17 cellular contexts compared by ENCODE assay signal in genomic region chrX:111407948-111408347, GRCh38. TPM values are rescaled to one million over a fixed set of nuclear protein-coding genes. Genes with fewer than 3 reads are reported as not detected.
DNase-seq lines count a peak whose midpoint lies in the region; ATAC-seq and TF ChIP-seq lines count a peak whose summit lies in the region.
"Had no signal": no experiment of that assay in that cellular context is flagged by ENCODE, and none has a peak within 500 bp of the region (broad histone marks: within the 10 kb centered on the region; RNA-seq: fewer than 3 reads in every experiment).

No MANE protein-coding gene starts in this region.

- H3K4me3 Mint-ChIP-seq in GM23338 = no peak overlapping the region
- peak overlapping the region; percentile 61 for H3K4me3 Mint-ChIP-seq in progenitor cell of endocrine pancreas (ENCODE audit: low read depth)
- H3K4me3 Mint-ChIP-seq: CD4-positive, alpha-beta T cell; HFFc6 had no signal

- H3K27me3 ChIP-seq in GM23338 (ENCODE audit: insufficient read depth) (no peaks in the 10 kb centered on the region), neural cell (ENCODE audit: insufficient read depth, low read depth, low read length) (no peaks in the 10 kb centered on the region), WERI-Rb-1 (ENCODE audit: insufficient read depth, low read depth, severe bottlenecking) (peaks cover 16% of the 10 kb centered on the region)
- H3K27me3 ChIP-seq: BE2C had no signal

- no peaks in the 10 kb centered on the region for H3K36me3 ChIP-seq in GM23338 (ENCODE audit: insufficient read depth)
- peaks cover 4% of the 10 kb centered on the region for H3K36me3 ChIP-seq in neural cell (ENCODE audit: insufficient read depth, low read length)
- no peaks in the 10 kb centered on the region for H3K36me3 ChIP-seq in WERI-Rb-1
- H3K36me3 ChIP-seq: BE2C had no signal

- no peak for TF ChIP-seq CTCF in GM23338 (conservative IDR thresholded peaks at IDR 0.05; ENCODE audit: low read depth in 2 of 2)
- no peak for TF ChIP-seq CTCF in neural cell (IDR thresholded peaks at IDR 0.05; ENCODE audit: poor library complexity, severe bottlenecking)
- no peak for TF ChIP-seq CTCF in progenitor cell of endocrine pancreas (IDR thresholded peaks at IDR 0.05; ENCODE audit: unreplicated experiment)
- TF ChIP-seq CTCF in WERI-Rb-1 (IDR thresholded peaks at IDR 0.05; ENCODE audit: low read depth, low read length) = no peak

- ATAC-seq in GM23338 (no peak), HG03460 (IDR thresholded peaks at IDR 0.05; ENCODE audit: unreplicated experiment) (no peak)

- TF ChIP-seq RAD21 in neural cell (conservative IDR thresholded peaks at IDR 0.05) = no peak

- no peaks in the 10 kb centered on the region for H3K36me3 Mint-ChIP-seq in GM23338 (ENCODE audit: low read depth)
- H3K36me3 Mint-ChIP-seq in progenitor cell of endocrine pancreas (ENCODE audit: insufficient read depth) = peaks cover 19% of the 10 kb centered on the region

- H3K9me2 ChIP-seq in GM23338 (ENCODE audit: insufficient read depth) (no peaks in the 10 kb centered on the region), neural cell (ENCODE audit: insufficient read depth, low read length) (no peaks in the 10 kb centered on the region)

- H3K27ac ChIP-seq in GM23338 (ENCODE audit: low read depth) (no peak overlapping the region), neural cell (ENCODE audit: low read length) (peak overlapping the region; percentile 39), WERI-Rb-1 (no peak overlapping the region)
- H3K27ac ChIP-seq: C4-2B, GM23248 had no signal

- H4K20me1 ChIP-seq in GM23338 (replicated peaks; ENCODE audit: insufficient read depth) (no peaks in the 10 kb centered on the region), neural cell (ENCODE audit: insufficient read depth) (peaks cover 5% of the 10 kb centered on the region)

- H3K4me1 ChIP-seq in GM23338 (ENCODE audit: insufficient read depth) = peaks cover 22% of the 10 kb centered on the region; the same call in 1 of the 2 replicates
- H3K4me1 ChIP-seq: BE2C, Caco-2 had no signal

- H3F3A ChIP-seq in GM23338 (replicated peaks; ENCODE audit: low read depth) (no peaks in the 10 kb centered on the region), neural cell (ENCODE audit: insufficient read depth, low read length, poor library complexity, severe bottlenecking) (no peaks in the 10 kb centered on the region)

- H3K4me1 Mint-ChIP-seq in GM23338 (peaks cover 32% of the 10 kb centered on the region), progenitor cell of endocrine pancreas (ENCODE audit: low read depth) (peaks cover 48% of the 10 kb centered on the region)

- H3K79me2 ChIP-seq in GM23338 (replicated peaks; ENCODE audit: insufficient read depth) = no peaks in the 10 kb centered on the region
- peaks cover 86% of the 10 kb centered on the region for H3K79me2 ChIP-seq in neural cell (replicated peaks; ENCODE audit: insufficient read depth, low read length)

- H2AFZ ChIP-seq in GM23338 (no peak overlapping the region), neural cell (ENCODE audit: low read depth, low read length) (no peak overlapping the region)
- H2AFZ ChIP-seq: GM23248 had no signal

- no peak overlapping the region for H3K27ac Mint-ChIP-seq in GM23338
- H3K27ac Mint-ChIP-seq in progenitor cell of endocrine pancreas = peak overlapping the region; percentile 92
- H3K27ac Mint-ChIP-seq: CD4-positive, alpha-beta T cell; HFFc6 had no signal

- no peaks in the 10 kb centered on the region for H3K9me3 ChIP-seq in neural cell (ENCODE audit: low read length)
- H3K9me3 ChIP-seq in WERI-Rb-1 (ENCODE audit: severe bottlenecking) = no peaks in the 10 kb centered on the region
- H3K9me3 ChIP-seq: BE2C, Caco-2 had no signal

- no peaks in the 10 kb centered on the region for H3K9me3 Mint-ChIP-seq in GM23338
- no peaks in the 10 kb centered on the region for H3K9me3 Mint-ChIP-seq in progenitor cell of endocrine pancreas (ENCODE audit: low read depth)
- H3K9me3 Mint-ChIP-seq: CD4-positive, alpha-beta T cell had no signal

- no peak overlapping the region for H3K4me3 ChIP-seq in GM23338
- peak overlapping the region; percentile 82 for H3K4me3 ChIP-seq in neural cell (ENCODE audit: low read length)
- no peak overlapping the region for H3K4me3 ChIP-seq in WERI-Rb-1 (ENCODE audit: low read depth, low read length)
- H3K4me3 ChIP-seq: GM23248 had no signal

- DNase-seq in GM23338 (ENCODE audit: low spot score) (no peak), progenitor cell of endocrine pancreas (ENCODE audit: low spot score, unreplicated experiment) (no peak), cerebellar nuclear complex (lab: John Stamatoyannopoulos, UW) (no peak), WERI-Rb-1 (no peak)
- DNase-seq: ACHN; BE2C; Caco-2; CD4-positive, alpha-beta T cell; GM23248; HCEC 1CT; HFFc6; IMR-90 had no signal

- H3K27me3 Mint-ChIP-seq in GM23338 (ENCODE audit: insufficient read depth, low read depth, poor library complexity) (peaks cover 2% of the 10 kb centered on the region), progenitor cell of endocrine pancreas (no peaks in the 10 kb centered on the region)
- H3K27me3 Mint-ChIP-seq: CD4-positive, alpha-beta T cell had no signal

- peak overlapping the region; percentile 48 for H3K9ac ChIP-seq in neural cell (ENCODE audit: low read length)
- H3K9ac ChIP-seq: GM23248 had no signal

- H3K4me2 ChIP-seq in GM23338 (no peak overlapping the region), neural cell (ENCODE audit: low read length) (peak overlapping the region; percentile 68)

- no peak for TF ChIP-seq EP300 in neural cell (conservative IDR thresholded peaks at IDR 0.05; ENCODE audit: poor library complexity, severe bottlenecking)

TF ChIP-seq in GM23338, 12 proteins besides CTCF, POLR2A, EP300 and RAD21 (continues in another document):
- no peak for TF ChIP-seq JUNB (IDR thresholded peaks at IDR 0.05; ENCODE audit: unreplicated experiment)

TF ChIP-seq in PFSK-1, 5 proteins besides CTCF, POLR2A, EP300 and RAD21 (continues in another document):
- no peak for TF ChIP-seq FOXP2 (optimal IDR thresholded peaks at IDR 0.05; ENCODE audit: borderline replicate concordance, extremely low read depth, extremely low read length, insufficient read depth)
- no peak for TF ChIP-seq SIN3A (IDR thresholded peaks at IDR 0.05; ENCODE audit: borderline replicate concordance, insufficient read depth, low read length)

TF ChIP-seq in neural cell, 6 proteins besides CTCF, POLR2A, EP300 and RAD21:
- no peak for TF ChIP-seq REST (IDR thresholded peaks at IDR 0.05; ENCODE audit: borderline replicate concordance)
- no peak for TF ChIP-seq TAF1 (IDR thresholded peaks at IDR 0.05; ENCODE audit: low read depth)
- TF ChIP-seq POLR2AphosphoS5 (IDR thresholded peaks at IDR 0.05) = no peak
- no peak for TF ChIP-seq MXI1 (conservative IDR thresholded peaks at IDR 0.05; ENCODE audit: poor library complexity, severe bottlenecking)
- TF ChIP-seq SMC3 (conservative IDR thresholded peaks at IDR 0.05; ENCODE audit: poor library complexity) = no peak
- TF ChIP-seq EZH2 (IDR thresholded peaks at IDR 0.05; ENCODE audit: borderline replicate concordance, insufficient read depth, low read length, poor library complexity, severe bottlenecking) = no peak

RNA-seq across cellular contexts. Expression of gene DCX, which starts 4.0 kb away (rescaled TPM):
- total RNA-seq in GM23338 (2014; rRNA removed; shearing (Covaris generic)) = 2.4 and 3.0 TPM in 2 replicates
- polyA plus RNA-seq in GM23338 (2016; fragmentation: Nextera tagmentation; extraction: Ambion mirVana) = 0.54 and 0.66 TPM in 2 replicates
- not detected for polyA plus RNA-seq in PFSK-1 (2012; ENCODE audit: insufficient read length, low read depth)
- polyA plus RNA-seq in neural cell = 180 and 206 TPM in 2 replicates
- polyA minus RNA-seq in neural cell = 745 and 1,009 TPM in 2 replicates
- 145 and 171 TPM in 2 replicates for total RNA-seq in progenitor cell of endocrine pancreas
- total RNA-seq: A172; Caco-2; CD4-positive, alpha-beta T cell; GM23248; HFFc6; IMR-90 had no signal
- polyA plus RNA-seq: GM23248, IMR-90 had no signal

Comparison
In these comparisons a context has a peak if more than half of its experiments do, and no peak if none do; other contexts are left out.
1. RNA of gene DCX, which starts 4.0 kb away (total RNA-seq): 145 to 171 TPM in progenitor cell of endocrine pancreas; 2.4 to 3.0 TPM in GM23338; every median in the first group is over 10 times any median in the second.